ENCODE assay signal across 9 cellular contexts in the genomic region with DNA sequence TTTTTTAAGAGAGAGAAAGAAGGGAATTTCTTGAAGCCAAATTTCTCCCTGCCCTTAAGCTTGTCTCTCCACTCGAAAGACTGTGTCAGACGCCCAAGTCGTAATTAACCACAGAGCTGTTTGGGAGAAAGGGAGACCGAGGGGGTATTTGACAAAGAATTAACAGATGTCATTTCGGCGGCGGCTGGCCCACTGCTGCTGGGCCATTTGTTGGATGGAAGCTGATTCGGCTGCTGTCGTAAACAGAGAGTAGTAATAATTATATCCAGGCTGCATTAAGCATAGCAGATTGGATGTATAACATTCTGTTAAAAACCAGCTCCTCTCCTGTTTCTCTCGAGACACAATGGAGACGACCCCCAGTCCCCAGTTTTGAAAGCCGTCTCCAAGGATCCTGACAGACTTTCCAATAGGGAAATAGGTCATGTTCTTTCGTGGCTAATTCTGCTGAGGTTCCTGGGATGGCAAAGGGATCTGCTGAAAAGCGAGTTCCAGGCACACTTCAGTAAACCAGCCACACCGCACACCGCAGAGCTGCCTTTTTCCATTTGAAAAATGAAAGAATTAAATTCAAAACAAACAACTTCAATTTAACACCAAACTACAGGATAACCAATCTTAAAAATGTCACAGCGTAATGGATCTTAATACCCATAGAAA.
DNase-seq lines count a peak whose midpoint lies in the region; ATAC-seq and TF ChIP-seq lines count a peak whose summit lies in the region.
"Had no signal": no experiment of that assay in that cellular context is flagged by ENCODE, and none has a peak within 500 bp of the region (broad histone marks: within the 10 kb centered on the region; RNA-seq: fewer than 3 reads in every experiment).

No MANE protein-coding gene starts in this region.

- TF ChIP-seq CTCF in Caco-2 (IDR thresholded peaks at IDR 0.05; ENCODE audit: insufficient read depth in 1 of 2, low read depth in 1 of 2, low read length in 1 of 2, severe bottlenecking in 1 of 2, unreplicated experiment in 1 of 2) = no peak

- ATAC-seq in stimulated activated memory B cell treated with anti-CD40 and anti-IgM and Interleukin-4, amounts not matched to agents 10 μg/mL and 1 μg/mL and 100 μg/mL, for 72 hours = no peak
- ATAC-seq in HG02763 (IDR thresholded peaks at IDR 0.05; ENCODE audit: unreplicated experiment) = no peak
- no peak for ATAC-seq in HG02759 (IDR thresholded peaks at IDR 0.05; ENCODE audit: unreplicated experiment)
- ATAC-seq in HG02798 (IDR thresholded peaks at IDR 0.05; ENCODE audit: poor library complexity, unreplicated experiment) = no peak

- H3K27me3 ChIP-seq in Caco-2 (replicated peaks; ENCODE audit: control insufficient read depth, insufficient read depth, low read length) (no peaks in the 10 kb centered on the region), adipocyte (replicated peaks; ENCODE audit: control insufficient read depth, insufficient read depth, low read length) (peaks cover 18% of the 10 kb centered on the region), iPS-20b (ENCODE audit: insufficient read depth, low read length) (no peaks in the 10 kb centered on the region), rectal smooth muscle tissue (ENCODE audit: control insufficient read depth, insufficient read depth, low read length) (no peaks in the 10 kb centered on the region)
- H3K27me3 ChIP-seq: right lobe of liver had no signal

- CTCF ChIA-PET in Caco-2 (lab: Charles Lee) = interaction anchor here (1.7 kb wide), 1 partner anchor 228 kb away, joined by 8 read pairs; no protein-coding TSS in a partner anchor

- H3K36me3 Mint-ChIP-seq in Caco-2 (ENCODE audit: insufficient read depth, unreplicated experiment) = no peaks in the 10 kb centered on the region
- no peaks in the 10 kb centered on the region for H3K36me3 Mint-ChIP-seq in stimulated activated memory B cell treated with anti-CD40 and anti-IgM and Interleukin-4, amounts not matched to agents 10 μg/mL and 1 μg/mL and 100 μg/mL, for 72 hours

- peak overlapping the region; percentile 36 for H3K9ac ChIP-seq in adipocyte (ENCODE audit: low read length)
- H3K9ac ChIP-seq in iPS-20b (ENCODE audit: low read depth, low read length) = peak overlapping the region; percentile 17; the same call in 1 of the 2 replicates
- H3K9ac ChIP-seq in rectal smooth muscle tissue (ENCODE audit: low read length) = no peak overlapping the region

- intact Hi-C loops in Caco-2 (cut with micrococcal nuclease; ENCODE audit: unreplicated experiment) = no loop called here

- peaks cover 5% of the 10 kb centered on the region; the same call in 1 of the 2 replicates for H3K4me1 ChIP-seq in Caco-2
- H3K4me1 ChIP-seq in adipocyte (ENCODE audit: control insufficient read depth, insufficient read depth, low read length) = peaks cover 12% of the 10 kb centered on the region
- H3K4me1 ChIP-seq in iPS-20b (ENCODE audit: insufficient read depth, low read length) = peaks cover 4% of the 10 kb centered on the region; the same call in 1 of the 2 replicates
- peaks cover 3% of the 10 kb centered on the region for H3K4me1 ChIP-seq in rectal smooth muscle tissue (ENCODE audit: control insufficient read depth, insufficient read depth, low read length)
- H3K4me1 ChIP-seq: right lobe of liver had no signal

- POLR2A ChIA-PET in Caco-2 (lab: Charles Lee) = interaction anchor here (0.6 kb wide), 1 partner anchor 273 kb away, joined by 3 read pairs; no protein-coding TSS in a partner anchor

- H3K36me3 ChIP-seq in Caco-2 (ENCODE audit: control insufficient read depth, insufficient read depth, low read length) = no peaks in the 10 kb centered on the region
- no peaks in the 10 kb centered on the region for H3K36me3 ChIP-seq in adipocyte (ENCODE audit: control insufficient read depth, insufficient read depth, low read length, severe bottlenecking)
- H3K36me3 ChIP-seq in iPS-20b (ENCODE audit: insufficient read depth, low read depth, low read length) = no peaks in the 10 kb centered on the region
- no peaks in the 10 kb centered on the region for H3K36me3 ChIP-seq in rectal smooth muscle tissue (ENCODE audit: control insufficient read depth, insufficient read depth, low read length)
- H3K36me3 ChIP-seq: right lobe of liver had no signal

- no TSS peak for BruUV-seq in Caco-2 (replicated peaks; lab: Mats Ljungman, UMichigan)

- no peaks in the 10 kb centered on the region for H3K4me1 Mint-ChIP-seq in Caco-2 (ENCODE audit: low read depth, unreplicated experiment)
- no peaks in the 10 kb centered on the region for H3K4me1 Mint-ChIP-seq in stimulated activated memory B cell treated with anti-CD40 and anti-IgM and Interleukin-4, amounts not matched to agents 10 μg/mL and 1 μg/mL and 100 μg/mL, for 72 hours

- peak overlapping the region; percentile 43 for H3K4me3 Mint-ChIP-seq in Caco-2 (ENCODE audit: unreplicated experiment)
- H3K4me3 Mint-ChIP-seq in stimulated activated memory B cell treated with anti-CD40 and anti-IgM and Interleukin-4, amounts not matched to agents 10 μg/mL and 1 μg/mL and 100 μg/mL, for 72 hours = no peak overlapping the region

- H3K27ac ChIP-seq in iPS-20b (ENCODE audit: low read length) (no peak overlapping the region), rectal smooth muscle tissue (ENCODE audit: low read depth, low read length) (peak overlapping the region; percentile 77)

- H3K9me3 ChIP-seq in Caco-2 (no peaks in the 10 kb centered on the region), adipocyte (ENCODE audit: control insufficient read depth, low read length) (no peaks in the 10 kb centered on the region), iPS-20b (ENCODE audit: insufficient read depth, low read depth, low read length) (no peaks in the 10 kb centered on the region)
- H3K9me3 ChIP-seq: right lobe of liver had no signal

- DNase-seq in Caco-2 (no peak), adipocyte (ENCODE audit: low read depth) (peak; percentile 30)
- DNase-seq: right lobe of liver had no signal

- H3K9me3 Mint-ChIP-seq in Caco-2 (ENCODE audit: unreplicated experiment) = no peaks in the 10 kb centered on the region
- H3K9me3 Mint-ChIP-seq in stimulated activated memory B cell treated with anti-CD40 and anti-IgM and Interleukin-4, amounts not matched to agents 10 μg/mL and 1 μg/mL and 100 μg/mL, for 72 hours = peaks cover 8% of the 10 kb centered on the region

- no peak overlapping the region for H3K27ac Mint-ChIP-seq in Caco-2 (ENCODE audit: unreplicated experiment)
- no peak overlapping the region for H3K27ac Mint-ChIP-seq in stimulated activated memory B cell treated with anti-CD40 and anti-IgM and Interleukin-4, amounts not matched to agents 10 μg/mL and 1 μg/mL and 100 μg/mL, for 72 hours

- H3K27me3 Mint-ChIP-seq in Caco-2 (ENCODE audit: insufficient read depth, unreplicated experiment) = peaks cover 3% of the 10 kb centered on the region
- H3K27me3 Mint-ChIP-seq in stimulated activated memory B cell treated with anti-CD40 and anti-IgM and Interleukin-4, amounts not matched to agents 10 μg/mL and 1 μg/mL and 100 μg/mL, for 72 hours = peaks cover 22% of the 10 kb centered on the region

- H3K4me3 ChIP-seq in Caco-2 (ENCODE audit: low read depth, low read length) = no peak overlapping the region
- peak overlapping the region; percentile 59 for H3K4me3 ChIP-seq in adipocyte (ENCODE audit: low read length)
- H3K4me3 ChIP-seq in iPS-20b (ENCODE audit: low read length) = no peak overlapping the region
- peak overlapping the region; percentile 29 for H3K4me3 ChIP-seq in rectal smooth muscle tissue (ENCODE audit: low read length)
- H3K4me3 ChIP-seq: right lobe of liver had no signal

Comparison
In these comparisons a context has a peak if more than half of its experiments do, and no peak if none do; other contexts are left out.
1. H3K4me3 ChIP-seq: peak in adipocyte (single experiment) and rectal smooth muscle tissue (single experiment); none in Caco-2 (single experiment) and iPS-20b (single experiment).